In the genomic region with DNA sequence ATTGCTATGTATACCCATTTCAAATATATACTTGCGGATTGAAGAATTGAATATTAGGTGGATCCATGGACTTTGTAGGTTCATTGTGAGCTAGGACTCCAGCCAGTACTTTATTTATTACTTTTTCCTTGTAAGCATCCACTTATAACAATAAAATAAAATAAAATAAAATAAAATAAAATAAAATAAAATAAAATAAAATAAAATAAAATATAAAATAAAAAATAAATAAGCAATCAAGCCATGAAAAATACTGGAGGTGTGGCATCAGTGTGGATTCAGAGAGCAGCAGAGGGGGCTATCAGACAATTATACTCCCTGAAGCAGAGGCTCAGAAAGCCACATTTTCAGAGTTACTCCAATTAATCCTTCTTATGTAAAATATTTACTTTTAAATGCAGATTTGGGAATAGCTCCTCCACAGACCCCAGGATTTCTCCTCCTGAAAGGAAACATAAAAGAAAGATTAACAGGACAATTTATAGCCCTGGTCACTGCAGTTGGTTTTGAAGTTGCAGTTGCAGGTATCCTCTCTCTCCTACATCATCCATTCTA, we compare ENCODE assay signal across 1 cellular context.
TF ChIP-seq lines count a peak whose summit lies in the region.

No MANE protein-coding gene starts in this region.

TF ChIP-seq in GM23338, 12 proteins besides CTCF, POLR2A, EP300 and RAD21 (continued from another document):
- TF ChIP-seq, protein P1, sequence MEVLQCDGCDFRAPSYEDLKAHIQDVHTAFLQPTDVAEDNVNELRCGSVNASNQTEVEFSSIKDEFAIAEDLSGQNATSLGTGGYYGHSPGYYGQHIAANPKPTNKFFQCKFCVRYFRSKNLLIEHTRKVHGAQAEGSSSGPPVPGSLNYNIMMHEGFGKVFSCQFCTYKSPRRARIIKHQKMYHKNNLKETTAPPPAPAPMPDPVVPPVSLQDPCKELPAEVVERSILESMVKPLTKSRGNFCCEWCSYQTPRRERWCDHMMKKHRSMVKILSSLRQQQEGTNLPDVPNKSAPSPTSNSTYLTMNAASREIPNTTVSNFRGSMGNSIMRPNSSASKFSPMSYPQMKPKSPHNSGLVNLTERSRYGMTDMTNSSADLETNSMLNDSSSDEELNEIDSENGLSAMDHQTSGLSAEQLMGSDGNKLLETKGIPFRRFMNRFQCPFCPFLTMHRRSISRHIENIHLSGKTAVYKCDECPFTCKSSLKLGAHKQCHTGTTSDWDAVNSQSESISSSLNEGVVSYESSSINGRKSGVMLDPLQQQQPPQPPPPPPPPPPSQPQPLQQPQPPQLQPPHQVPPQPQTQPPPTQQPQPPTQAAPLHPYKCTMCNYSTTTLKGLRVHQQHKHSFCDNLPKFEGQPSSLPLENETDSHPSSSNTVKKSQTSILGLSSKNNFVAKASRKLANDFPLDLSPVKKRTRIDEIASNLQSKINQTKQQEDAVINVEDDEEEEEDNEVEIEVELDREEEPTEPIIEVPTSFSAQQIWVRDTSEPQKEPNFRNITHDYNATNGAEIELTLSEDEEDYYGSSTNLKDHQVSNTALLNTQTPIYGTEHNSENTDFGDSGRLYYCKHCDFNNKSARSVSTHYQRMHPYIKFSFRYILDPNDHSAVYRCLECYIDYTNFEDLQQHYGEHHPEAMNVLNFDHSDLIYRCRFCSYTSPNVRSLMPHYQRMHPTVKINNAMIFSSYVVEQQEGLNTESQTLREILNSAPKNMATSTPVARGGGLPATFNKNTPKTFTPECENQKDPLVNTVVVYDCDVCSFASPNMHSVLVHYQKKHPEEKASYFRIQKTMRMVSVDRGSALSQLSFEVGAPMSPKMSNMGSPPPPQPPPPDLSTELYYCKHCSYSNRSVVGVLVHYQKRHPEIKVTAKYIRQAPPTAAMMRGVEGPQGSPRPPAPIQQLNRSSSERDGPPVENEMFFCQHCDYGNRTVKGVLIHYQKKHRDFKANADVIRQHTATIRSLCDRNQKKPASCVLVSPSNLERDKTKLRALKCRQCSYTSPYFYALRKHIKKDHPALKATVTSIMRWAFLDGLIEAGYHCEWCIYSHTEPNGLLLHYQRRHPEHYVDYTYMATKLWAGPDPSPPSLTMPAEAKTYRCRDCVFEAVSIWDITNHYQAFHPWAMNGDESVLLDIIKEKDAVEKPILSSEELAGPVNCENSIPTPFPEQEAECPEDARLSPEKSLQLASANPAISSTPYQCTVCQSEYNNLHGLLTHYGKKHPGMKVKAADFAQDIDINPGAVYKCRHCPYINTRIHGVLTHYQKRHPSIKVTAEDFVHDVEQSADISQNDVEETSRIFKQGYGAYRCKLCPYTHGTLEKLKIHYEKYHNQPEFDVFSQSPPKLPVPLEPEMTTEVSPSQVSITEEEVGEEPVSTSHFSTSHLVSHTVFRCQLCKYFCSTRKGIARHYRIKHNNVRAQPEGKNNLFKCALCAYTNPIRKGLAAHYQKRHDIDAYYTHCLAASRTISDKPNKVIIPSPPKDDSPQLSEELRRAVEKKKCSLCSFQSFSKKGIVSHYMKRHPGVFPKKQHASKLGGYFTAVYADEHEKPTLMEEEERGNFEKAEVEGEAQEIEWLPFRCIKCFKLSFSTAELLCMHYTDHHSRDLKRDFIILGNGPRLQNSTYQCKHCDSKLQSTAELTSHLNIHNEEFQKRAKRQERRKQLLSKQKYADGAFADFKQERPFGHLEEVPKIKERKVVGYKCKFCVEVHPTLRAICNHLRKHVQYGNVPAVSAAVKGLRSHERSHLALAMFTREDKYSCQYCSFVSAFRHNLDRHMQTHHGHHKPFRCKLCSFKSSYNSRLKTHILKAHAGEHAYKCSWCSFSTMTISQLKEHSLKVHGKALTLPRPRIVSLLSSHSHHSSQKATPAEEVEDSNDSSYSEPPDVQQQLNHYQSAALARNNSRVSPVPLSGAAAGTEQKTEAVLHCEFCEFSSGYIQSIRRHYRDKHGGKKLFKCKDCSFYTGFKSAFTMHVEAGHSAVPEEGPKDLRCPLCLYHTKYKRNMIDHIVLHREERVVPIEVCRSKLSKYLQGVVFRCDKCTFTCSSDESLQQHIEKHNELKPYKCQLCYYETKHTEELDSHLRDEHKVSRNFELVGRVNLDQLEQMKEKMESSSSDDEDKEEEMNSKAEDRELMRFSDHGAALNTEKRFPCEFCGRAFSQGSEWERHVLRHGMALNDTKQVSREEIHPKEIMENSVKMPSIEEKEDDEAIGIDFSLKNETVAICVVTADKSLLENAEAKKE (CRISPR knock-in tag; IDR thresholded peaks at IDR 0.05): no peak
- TF ChIP-seq NANOG (IDR thresholded peaks at IDR 0.05; ENCODE audit: borderline replicate concordance): no peak
- TF ChIP-seq, protein P2, sequence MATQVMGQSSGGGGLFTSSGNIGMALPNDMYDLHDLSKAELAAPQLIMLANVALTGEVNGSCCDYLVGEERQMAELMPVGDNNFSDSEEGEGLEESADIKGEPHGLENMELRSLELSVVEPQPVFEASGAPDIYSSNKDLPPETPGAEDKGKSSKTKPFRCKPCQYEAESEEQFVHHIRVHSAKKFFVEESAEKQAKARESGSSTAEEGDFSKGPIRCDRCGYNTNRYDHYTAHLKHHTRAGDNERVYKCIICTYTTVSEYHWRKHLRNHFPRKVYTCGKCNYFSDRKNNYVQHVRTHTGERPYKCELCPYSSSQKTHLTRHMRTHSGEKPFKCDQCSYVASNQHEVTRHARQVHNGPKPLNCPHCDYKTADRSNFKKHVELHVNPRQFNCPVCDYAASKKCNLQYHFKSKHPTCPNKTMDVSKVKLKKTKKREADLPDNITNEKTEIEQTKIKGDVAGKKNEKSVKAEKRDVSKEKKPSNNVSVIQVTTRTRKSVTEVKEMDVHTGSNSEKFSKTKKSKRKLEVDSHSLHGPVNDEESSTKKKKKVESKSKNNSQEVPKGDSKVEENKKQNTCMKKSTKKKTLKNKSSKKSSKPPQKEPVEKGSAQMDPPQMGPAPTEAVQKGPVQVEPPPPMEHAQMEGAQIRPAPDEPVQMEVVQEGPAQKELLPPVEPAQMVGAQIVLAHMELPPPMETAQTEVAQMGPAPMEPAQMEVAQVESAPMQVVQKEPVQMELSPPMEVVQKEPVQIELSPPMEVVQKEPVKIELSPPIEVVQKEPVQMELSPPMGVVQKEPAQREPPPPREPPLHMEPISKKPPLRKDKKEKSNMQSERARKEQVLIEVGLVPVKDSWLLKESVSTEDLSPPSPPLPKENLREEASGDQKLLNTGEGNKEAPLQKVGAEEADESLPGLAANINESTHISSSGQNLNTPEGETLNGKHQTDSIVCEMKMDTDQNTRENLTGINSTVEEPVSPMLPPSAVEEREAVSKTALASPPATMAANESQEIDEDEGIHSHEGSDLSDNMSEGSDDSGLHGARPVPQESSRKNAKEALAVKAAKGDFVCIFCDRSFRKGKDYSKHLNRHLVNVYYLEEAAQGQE (IDR thresholded peaks at IDR 0.05; ENCODE audit: unreplicated experiment): no peak
